Comparison of ENCODE assay signal across 15 cellular contexts in genomic region chr12:110579889-110580253, GRCh38. TPM values are rescaled to one million over a fixed set of nuclear protein-coding genes. Genes with fewer than 3 reads are reported as not detected.
A peak's percentile ranks its signal among the peaks of the same experiment; 100 is the strongest.
DNase-seq lines count a peak whose midpoint lies in the region; ATAC-seq and TF ChIP-seq lines count a peak whose summit lies in the region.
"Had no signal": no experiment of that assay in that cellular context is flagged by ENCODE, and none has a peak within 500 bp of the region (broad histone marks: within the 10 kb centered on the region; RNA-seq: fewer than 3 reads in every experiment).

No MANE protein-coding gene starts in this region.

- ATAC-seq in activated CD8-positive, alpha-beta T cell treated with anti-CD3 and anti-CD28 coated beads, Interleukin-2, amount 10 ng/mL, durations not matched to agents 7 days and 5 days: no peak
- ATAC-seq in memory B cell (ENCODE audit: low read depth) (no peak), HG02763 (IDR thresholded peaks at IDR 0.05; ENCODE audit: unreplicated experiment) (no peak)

- POLR2A ChIA-PET in CD4-positive, alpha-beta memory T cell (lab: Charles Lee; ENCODE audit: partially characterized antibody): interaction anchor here (0.7 to 2.7 kb wide), 8 partner anchors 8 to 130 kb away, joined by 3 to 17 read pairs (median 7); partner anchors contain the start of genes ARPC3, FAM216A and GPN3
- POLR2A ChIA-PET in activated CD8-positive, alpha-beta T cell treated with anti-CD3 and anti-CD28 coated beads, Interleukin-2, amount 10 ng/mL, durations not matched to agents 7 days and 5 days (lab: Charles Lee): interaction anchor here (0.8 to 1.4 kb wide), 3 partner anchors 18 to 26 kb away, joined by 3 to 4 read pairs (median 3); no protein-coding TSS in a partner anchor

- H3K9me3 ChIP-seq in CD4-positive, alpha-beta memory T cell (ENCODE audit: control insufficient read depth in 1 of 2, low read length in 2 of 2): no peaks in the 10 kb centered on the region

- peak overlapping the region; percentile 66 for H3K27ac ChIP-seq in CD4-positive, alpha-beta memory T cell (ENCODE audit: low read depth, low read length)
- H3K27ac ChIP-seq in dorsolateral prefrontal cortex: no peak overlapping the region
- H3K27ac ChIP-seq: C4-2B, cardiac muscle cell had no signal

- no peaks in the 10 kb centered on the region for H3K27me3 ChIP-seq in CD4-positive, alpha-beta memory T cell (ENCODE audit: insufficient read depth, low read length)
- H3K27me3 ChIP-seq in GM06990 (replicated peaks; ENCODE audit: control insufficient read depth, insufficient read depth, low read length) (no peaks in the 10 kb centered on the region), dorsolateral prefrontal cortex (no peaks in the 10 kb centered on the region)
- H3K27me3 ChIP-seq: cardiac muscle cell had no signal

- peaks cover 84% of the 10 kb centered on the region for H3K4me1 ChIP-seq in CD4-positive, alpha-beta memory T cell (ENCODE audit: insufficient read depth, low read length)

- no peak for DNase-seq in CD4-positive, alpha-beta memory T cell
- DNase-seq in GM06990 (ENCODE audit: extremely low read depth, insufficient read length): no peak
- DNase-seq in activated CD8-positive, alpha-beta T cell treated with anti-CD3 and anti-CD28 coated beads, Interleukin-2, amount 10 ng/mL, durations not matched to agents 7 days and 5 days: no peak
- no peak for DNase-seq in memory B cell (ENCODE audit: low spot score in 2 of 2)
- no peak for DNase-seq in dorsolateral prefrontal cortex
- no peak for DNase-seq in hepatic stellate cell (ENCODE audit: low spot score)
- DNase-seq: activated CD4-positive, CD25-positive, alpha-beta regulatory T cell treated with anti-CD3 and anti-CD28 coated beads, Interleukin-2, amount 50 U/mL, for 72 hours; activated gamma-delta T cell treated with Interleukin-2 at 50 U/mL for 16 hours; islet precursor cell; NCI-H1694 treated with DMSO at 0.1 percent for 48 hours; NCI-H510A had no signal

- no peak for TF ChIP-seq CTCF in GM06990 (IDR thresholded peaks at IDR 0.05; ENCODE audit: insufficient read depth, low read length, poor library complexity, severe bottlenecking)
- no peak for TF ChIP-seq CTCF in dorsolateral prefrontal cortex (IDR thresholded peaks at IDR 0.05 in 54 of 56, conservative IDR thresholded peaks at IDR 0.05 in 2 of 56; ENCODE audit: low read depth in 1 of 56, partially characterized antibody in 56 of 56)

- intact Hi-C loops in CD4-positive, alpha-beta memory T cell (cut with micrococcal nuclease): loop anchor here (2.0 kb wide), 1 partner anchor 17 kb away; no protein-coding TSS in a partner anchor
- intact Hi-C loops in dorsolateral prefrontal cortex (cut with DNase I): loop anchor here (5.0 to 10.0 kb wide), 3 partner anchors 75 to 115 kb away; partner anchors contain the start of genes RAD9B (in 2 of the 2), VPS29 (in 2 of the 2), FAM216A (in 1 of the 2) and GPN3 (in 1 of the 2)

- CTCF ChIA-PET in CD4-positive, alpha-beta memory T cell (lab: Charles Lee; ENCODE audit: partially characterized antibody): interaction anchor here (0.8 to 3.6 kb wide), 6 partner anchors 13 to 149 kb away, joined by 3 to 38 read pairs (median 4); partner anchors contain the start of gene FAM216A
- CTCF ChIA-PET in activated CD8-positive, alpha-beta T cell treated with anti-CD3 and anti-CD28 coated beads, Interleukin-2, amount 10 ng/mL, durations not matched to agents 7 days and 5 days (lab: Charles Lee): interaction anchor here (0.9 to 4.9 kb wide), 6 partner anchors 15 to 130 kb away, joined by 3 to 32 read pairs (median 5); partner anchors contain the start of genes ARPC3, FAM216A and GPN3

- peaks cover 0 to 23% of the 10 kb centered on the region in 2 donors for H3K36me3 Mint-ChIP-seq in CD4-positive, alpha-beta memory T cell
- peaks cover 38% of the 10 kb centered on the region for H3K36me3 Mint-ChIP-seq in activated CD8-positive, alpha-beta T cell treated with anti-CD3 and anti-CD28 coated beads, Interleukin-2, amount 10 ng/mL, durations not matched to agents 7 days and 5 days (ENCODE audit: low read depth)
- H3K36me3 Mint-ChIP-seq in memory B cell: no peaks in the 10 kb centered on the region

- no peaks in the 10 kb centered on the region for H3K9me3 Mint-ChIP-seq in CD4-positive, alpha-beta memory T cell
- H3K9me3 Mint-ChIP-seq in activated CD8-positive, alpha-beta T cell treated with anti-CD3 and anti-CD28 coated beads, Interleukin-2, amount 10 ng/mL, durations not matched to agents 7 days and 5 days (ENCODE audit: insufficient read depth): no peaks in the 10 kb centered on the region
- H3K9me3 Mint-ChIP-seq in memory B cell: no peaks in the 10 kb centered on the region

- no peaks in the 10 kb centered on the region for H3K27me3 Mint-ChIP-seq in CD4-positive, alpha-beta memory T cell
- H3K27me3 Mint-ChIP-seq in activated CD8-positive, alpha-beta T cell treated with anti-CD3 and anti-CD28 coated beads, Interleukin-2, amount 10 ng/mL, durations not matched to agents 7 days and 5 days (ENCODE audit: low read depth): no peaks in the 10 kb centered on the region
- H3K27me3 Mint-ChIP-seq in memory B cell: no peaks in the 10 kb centered on the region
- H3K27me3 Mint-ChIP-seq: progenitor cell of endocrine pancreas had no signal

- peaks cover 59 to 88% (median 75%) of the 10 kb centered on the region in 4 donors for H3K4me1 Mint-ChIP-seq in CD4-positive, alpha-beta memory T cell
- H3K4me1 Mint-ChIP-seq in activated CD8-positive, alpha-beta T cell treated with anti-CD3 and anti-CD28 coated beads, Interleukin-2, amount 10 ng/mL, durations not matched to agents 7 days and 5 days (ENCODE audit: low read depth): peaks cover 82% of the 10 kb centered on the region
- peaks cover 50% of the 10 kb centered on the region for H3K4me1 Mint-ChIP-seq in memory B cell

- H3K4me3 Mint-ChIP-seq in CD4-positive, alpha-beta memory T cell: peak overlapping the region in 7 of 8 donors; percentile 71 to 97 (median 96)
- peak overlapping the region; percentile 50 for H3K4me3 Mint-ChIP-seq in activated CD8-positive, alpha-beta T cell treated with anti-CD3 and anti-CD28 coated beads, Interleukin-2, amount 10 ng/mL, durations not matched to agents 7 days and 5 days
- H3K4me3 Mint-ChIP-seq in memory B cell: peak overlapping the region; percentile 75

- H3K36me3 ChIP-seq in CD4-positive, alpha-beta memory T cell (ENCODE audit: insufficient read depth, low read length): no peaks in the 10 kb centered on the region
- H3K36me3 ChIP-seq in GM06990 (ENCODE audit: control insufficient read depth, insufficient read depth, low read length): no peaks in the 10 kb centered on the region
- H3K36me3 ChIP-seq: cardiac muscle cell had no signal

- peak overlapping the region; percentile 87 to 96 (median 92) for H3K27ac Mint-ChIP-seq in CD4-positive, alpha-beta memory T cell
- H3K27ac Mint-ChIP-seq in activated CD8-positive, alpha-beta T cell treated with anti-CD3 and anti-CD28 coated beads, Interleukin-2, amount 10 ng/mL, durations not matched to agents 7 days and 5 days: peak overlapping the region; percentile 91
- peak overlapping the region; percentile 92 for H3K27ac Mint-ChIP-seq in memory B cell
- H3K27ac Mint-ChIP-seq: progenitor cell of endocrine pancreas had no signal

- H3K4me3 ChIP-seq in CD4-positive, alpha-beta memory T cell (ENCODE audit: low read length in 2 of 2): no peak overlapping the region
- peak overlapping the region; percentile 97 for H3K4me3 ChIP-seq in GM06990 (replicated peaks; ENCODE audit: low read depth, low read length)
- H3K4me3 ChIP-seq in dorsolateral prefrontal cortex: no peak overlapping the region
- H3K4me3 ChIP-seq: cardiac muscle cell had no signal

RNA-seq across cellular contexts. Expression of gene PPTC7, which starts 3.2 kb away (rescaled TPM):
- 10 to 100 TPM; 32.6 to 35.6 TPM for total RNA-seq in CD4-positive, alpha-beta memory T cell
- 10 to 100 TPM in 1 of 2 donors, 1 to 10 TPM in 1; 4.7 to 12.6 TPM for polyA plus RNA-seq in CD4-positive, alpha-beta memory T cell
- total RNA-seq in activated CD8-positive, alpha-beta T cell treated with anti-CD3 and anti-CD28 coated beads, Interleukin-2, amount 10 ng/mL, durations not matched to agents 7 days and 5 days: 10 to 100 TPM; 24.4 to 26.8 TPM
- total RNA-seq in dorsolateral prefrontal cortex: 10 to 100 TPM; 13.6 to 36.5 (median 24.6) TPM

RNA-seq across cellular contexts. Expression of gene TCTN1, which starts 34.1 kb away (rescaled TPM):
- total RNA-seq in CD4-positive, alpha-beta memory T cell: 1 to 10 TPM; 5.8 to 7.7 TPM
- 1 to 10 TPM; 5.9 to 6.1 TPM for polyA plus RNA-seq in CD4-positive, alpha-beta memory T cell
- 1 to 10 TPM; 5.9 to 7.9 TPM for total RNA-seq in activated CD8-positive, alpha-beta T cell treated with anti-CD3 and anti-CD28 coated beads, Interleukin-2, amount 10 ng/mL, durations not matched to agents 7 days and 5 days
- 10 to 100 TPM; 26.4 to 77.4 (median 40.6) TPM for total RNA-seq in dorsolateral prefrontal cortex
